Comparison of ENCODE assay signal across 21 cellular contexts in genomic region chr2:187008111-187008510, GRCh38.
A peak's percentile ranks its signal among the peaks of the same experiment; 100 is the strongest.
DNase-seq lines count a peak whose midpoint lies in the region; ATAC-seq and TF ChIP-seq lines count a peak whose summit lies in the region.
"Had no signal": no experiment of that assay in that cellular context is flagged by ENCODE, and none has a peak within 500 bp of the region (broad histone marks: within the 10 kb centered on the region; RNA-seq: fewer than 3 reads in every experiment).

No MANE protein-coding gene starts in this region.

- H3K4me1 ChIP-seq in sigmoid colon: no peaks in the 10 kb centered on the region
- H3K4me1 ChIP-seq: gastroesophageal sphincter, lower lobe of right lung, testis had no signal

- no peak overlapping the region for H3K27ac ChIP-seq in sigmoid colon
- H3K27ac ChIP-seq: gastroesophageal sphincter, lower lobe of right lung, ovary, skin epidermis, testis had no signal

- no peak for TF ChIP-seq EP300 in sigmoid colon (IDR thresholded peaks at IDR 0.05)

- TF ChIP-seq CTCF in astrocyte of the spinal cord (IDR thresholded peaks at IDR 0.05; ENCODE audit: low read depth, low read length) (no peak), fibroblast of pulmonary artery (IDR thresholded peaks at IDR 0.05; ENCODE audit: low read length, missing control alignments) (no peak), sigmoid colon (IDR thresholded peaks at IDR 0.05) (no peak)

- H3K36me3 ChIP-seq in sigmoid colon: no peaks in the 10 kb centered on the region
- H3K36me3 ChIP-seq: gastroesophageal sphincter, lower lobe of right lung, ovary had no signal

- H3K9me3 ChIP-seq in sigmoid colon: no peaks in the 10 kb centered on the region
- H3K9me3 ChIP-seq: gastroesophageal sphincter, lower lobe of right lung, ovary, testis had no signal

- H3K27me3 ChIP-seq in sigmoid colon: no peaks in the 10 kb centered on the region
- H3K27me3 ChIP-seq: gastroesophageal sphincter, ovary, testis had no signal

- peak; percentile 85 for DNase-seq in LHCN-M2 (ENCODE audit: low read depth)
- peak; percentile 76 for DNase-seq in astrocyte of the spinal cord (ENCODE audit: low read depth, low spot score)
- DNase-seq in fibroblast of pulmonary artery (ENCODE audit: low read depth): peak; percentile 39
- no peak for DNase-seq in sciatic nerve (ENCODE audit: low spot score)
- no peak for DNase-seq in NCI-H2171 treated with DMSO at 0.1 percent for 48 hours (lab: John Stamatoyannopoulos, UW)
- DNase-seq in activated CD4-positive, CD25-positive, alpha-beta regulatory T cell treated with anti-CD3 and anti-CD28 coated beads, Interleukin-2, amount 50 U/mL, for 72 hours: no peak
- no peak for DNase-seq in central memory CD4-positive, alpha-beta T cell
- no peak for DNase-seq in sigmoid colon
- DNase-seq: activated T-cell treated with anti-CD3 and anti-CD28 coated beads, Interleukin-2, amount 50 U/mL, for 72 hours; caudate nucleus; effector CD8-positive, alpha-beta T cell; lower lobe of right lung; NCI-H1930; NCI-H510A treated with DMSO at 0.1 percent for 48 hours; ovary; SIG-M5; stimulated activated CD4-positive, alpha-beta T cell treated with anti-CD3 and anti-CD28 coated beads, Interleukin-4, amount 100 ng/mL, for 4 hours; testis had no signal

- in situ Hi-C loops in astrocyte of the spinal cord (cut with HindIII; ENCODE audit: low sequenced_read_pairs): no loop called here

- intact Hi-C loops in sciatic nerve (cut with DNase I) (no loop called here), sigmoid colon (cut with DNase I) (no loop called here)

- ATAC-seq in sciatic nerve: peak; percentile 64
- ATAC-seq: activated T-cell treated with anti-CD3 and anti-CD28 coated beads, Interleukin-2, amount 50 U/mL, for 72 hours; gastroesophageal sphincter; lower lobe of right lung; WTC11 had no signal

- H3K4me3 ChIP-seq in astrocyte of the spinal cord (ENCODE audit: low read depth, low read length): no peak overlapping the region
- no peak overlapping the region for H3K4me3 ChIP-seq in fibroblast of pulmonary artery (replicated peaks; ENCODE audit: low read depth, low read length)
- no peak overlapping the region for H3K4me3 ChIP-seq in sigmoid colon
- H3K4me3 ChIP-seq: gastroesophageal sphincter, lower lobe of right lung, ovary, skin epidermis, testis had no signal

- no peak for TF ChIP-seq POLR2A in sigmoid colon (IDR thresholded peaks at IDR 0.05)

Comparison
In these comparisons a context has a peak if more than half of its experiments do, and no peak if none do; other contexts are left out.
1. DNase-seq: peak in LHCN-M2 (single experiment), astrocyte of the spinal cord (single experiment) and fibroblast of pulmonary artery (single experiment); none in sciatic nerve (single experiment), NCI-H2171 treated with DMSO at 0.1 percent for 48 hours (single experiment), activated CD4-positive, CD25-positive, alpha-beta regulatory T cell treated with anti-CD3 and anti-CD28 coated beads, Interleukin-2, amount 50 U/mL, for 72 hours (single experiment), central memory CD4-positive, alpha-beta T cell (single experiment) and sigmoid colon (single experiment).